22 cellular contexts compared by ENCODE assay signal in the genomic region with DNA sequence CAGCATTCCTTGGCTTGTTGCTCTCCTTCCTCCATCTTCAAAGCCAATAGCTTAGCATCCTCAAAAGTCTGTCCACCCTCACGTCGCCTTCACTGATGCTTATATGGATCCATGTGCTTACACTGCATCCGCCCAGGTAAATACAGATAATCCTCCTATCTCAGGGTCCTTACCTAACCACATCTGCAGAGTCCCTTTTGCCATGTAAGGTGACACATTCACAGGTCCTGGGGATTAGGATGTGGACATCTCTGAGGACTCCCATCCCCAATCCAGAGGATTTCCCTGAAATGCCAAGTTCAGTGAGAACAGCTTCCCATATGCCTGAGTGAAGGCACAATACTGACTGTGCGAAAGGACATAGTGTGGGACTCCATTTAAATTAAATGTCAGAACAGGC.
"Had no signal": no experiment of that assay in that cellular context is flagged by ENCODE, and none has a peak within 500 bp of the region (broad histone marks: within the 10 kb centered on the region; RNA-seq: fewer than 3 reads in every experiment).

No MANE protein-coding gene starts in this region.

- DNase-seq: activated CD4-positive, alpha-beta T cell treated with anti-CD3 and anti-CD28 coated beads, Interleukin-2, amount 50 U/mL, for 4 hours; activated CD4-positive, CD25-positive, alpha-beta regulatory T cell treated with anti-CD3 and anti-CD28 coated beads, Interleukin-2, amount 50 U/mL, for 72 hours; activated naive CD4-positive, alpha-beta T cell; activated T-cell treated with anti-CD3 and anti-CD28 coated beads, Interleukin-2, amount 50 U/mL, for 4 hours; amygdala; central memory CD4-positive, alpha-beta T cell; esophagus squamous epithelium; foreskin melanocyte; islet precursor cell; left ventricle myocardium inferior; midbrain; naive thymus-derived CD8-positive, alpha-beta T cell; right cardiac atrium; stimulated activated CD4-positive, alpha-beta T cell treated with anti-CD3 and anti-CD28 coated beads, Interleukin-2, amount 100 ng/mL, for 48 hours; T-helper 17 cell; T1000; trophoblast cell had no signal

- H3K4me3 ChIP-seq: esophagus squamous epithelium, left ventricle myocardium inferior, neural progenitor cell, thoracic aorta had no signal

- H3K27ac ChIP-seq: esophagus squamous epithelium, left ventricle myocardium inferior, neural progenitor cell, thoracic aorta had no signal

- H3K4me3 Mint-ChIP-seq: activated T-cell treated with anti-CD3 and anti-CD28 coated beads, Interleukin-2, amount 50 U/mL, for 4 hours; naive thymus-derived CD8-positive, alpha-beta T cell; neural progenitor cell; stimulated activated naive CD8-positive, alpha-beta T cell treated with anti-CD3 and anti-CD28 coated beads, Interleukin-15, Interleukin-2, amounts not matched to agents 100 ng/mL and 50 ng/mL, for 24 hours; T-helper 17 cell had no signal

- H3K4me1 Mint-ChIP-seq: neural progenitor cell had no signal

- H3K36me3 ChIP-seq: neural progenitor cell had no signal

- H3K27ac Mint-ChIP-seq: neural progenitor cell; stimulated activated naive CD8-positive, alpha-beta T cell treated with anti-CD3 and anti-CD28 coated beads, Interleukin-15, Interleukin-2, amounts not matched to agents 100 ng/mL and 50 ng/mL, for 24 hours had no signal

- FAIRE-seq: urothelium cell line had no signal

- H3K4me1 ChIP-seq: neural progenitor cell had no signal

- H2AFZ ChIP-seq: neural progenitor cell had no signal

- H3K9me3 ChIP-seq: esophagus squamous epithelium, left ventricle myocardium inferior, thoracic aorta had no signal

- H3K9me3 Mint-ChIP-seq: activated T-cell treated with anti-CD3 and anti-CD28 coated beads, Interleukin-2, amount 50 U/mL, for 4 hours; neural progenitor cell; stimulated activated naive CD8-positive, alpha-beta T cell treated with anti-CD3 and anti-CD28 coated beads, Interleukin-15, Interleukin-2, amounts not matched to agents 100 ng/mL and 50 ng/mL, for 24 hours had no signal

- H3K4me2 ChIP-seq: neural progenitor cell had no signal

- ATAC-seq: activated T-cell treated with anti-CD3 and anti-CD28 coated beads, Interleukin-2, amount 50 U/mL, for 4 hours; naive thymus-derived CD8-positive, alpha-beta T cell; right cardiac atrium; SK-N-SH treated with all-trans-retinoic acid at 6 μM for 48 hours; T-helper 17 cell had no signal

- H3K27me3 Mint-ChIP-seq: naive thymus-derived CD8-positive, alpha-beta T cell; stimulated activated naive CD8-positive, alpha-beta T cell treated with anti-CD3 and anti-CD28 coated beads, Interleukin-15, Interleukin-2, amounts not matched to agents 100 ng/mL and 50 ng/mL, for 24 hours; T-helper 17 cell had no signal

- H3K9ac ChIP-seq: neural progenitor cell had no signal

- H3K27me3 ChIP-seq: esophagus squamous epithelium, neural progenitor cell had no signal
